8 cellular contexts compared by ENCODE assay signal in genomic region chr1:192810253-192810880, GRCh38. TPM values are rescaled to one million over a fixed set of nuclear protein-coding genes. Genes with fewer than 3 reads are reported as not detected.
DNase-seq lines count a peak whose midpoint lies in the region; ATAC-seq and TF ChIP-seq lines count a peak whose summit lies in the region.

No MANE protein-coding gene starts in this region.

- peak overlapping the region; percentile 47 for H3K27ac ChIP-seq in PC-3 (ENCODE audit: low read length)
- H3K27ac ChIP-seq in endodermal cell (ENCODE audit: low read depth, low read length) = no peak overlapping the region
- peak overlapping the region; percentile 99 for H3K27ac ChIP-seq in neutrophil

- peak overlapping the region; percentile 66 for H3K4me3 ChIP-seq in HAP-1
- H3K4me3 ChIP-seq in PC-3 (ENCODE audit: low read length) = peak overlapping the region; percentile 86
- H3K4me3 ChIP-seq in endodermal cell (ENCODE audit: low read length) = peak overlapping the region; percentile 92
- peak overlapping the region; percentile 85 to 93 for H3K4me3 ChIP-seq in neutrophil (ENCODE audit: low read depth in 1 of 2, low read length in 1 of 2)

- no peaks in the 10 kb centered on the region for H3K9me3 Mint-ChIP-seq in endodermal cell

- TF ChIP-seq CTCF in PC-3 (conservative IDR thresholded peaks at IDR 0.05; ENCODE audit: low read depth, low read length) (no peak), endodermal cell (conservative IDR thresholded peaks at IDR 0.05) (no peak), neutrophil (IDR thresholded peaks at IDR 0.05) (no peak)

- peak overlapping the region; percentile 91 for H3K4me3 Mint-ChIP-seq in endodermal cell

- no peak overlapping the region for H2AFZ ChIP-seq in PC-3 (ENCODE audit: low read length)

- H3K9ac ChIP-seq in PC-3 (ENCODE audit: low read length) = peak overlapping the region; percentile 81
- peak overlapping the region; percentile 0 for H3K9ac ChIP-seq in endodermal cell (ENCODE audit: extremely low read depth, low read length, poor library complexity, severe bottlenecking)

- intact Hi-C loops in PC-3 (cut with micrococcal nuclease) (no loop called here), posterior cingulate gyrus (cut with DNase I) (no loop called here)

- POLR2A ChIA-PET in PC-3 (lab: Charles Lee; ENCODE audit: unreplicated experiment) = interaction anchor here (0.6 to 0.7 kb wide), 2 partner anchors 17 to 171 kb away, joined by 4 to 6 read pairs; no protein-coding TSS in a partner anchor

- H3K36me3 ChIP-seq in HAP-1 (replicated peaks) = peaks cover 11% of the 10 kb centered on the region
- H3K36me3 ChIP-seq in PC-3 (ENCODE audit: low read depth, low read length) = peaks cover 22% of the 10 kb centered on the region
- H3K36me3 ChIP-seq in endodermal cell (ENCODE audit: control insufficient read depth, insufficient read depth, low read length) = no peaks in the 10 kb centered on the region
- H3K36me3 ChIP-seq in neutrophil = peaks cover 41% of the 10 kb centered on the region

- peaks cover 43% of the 10 kb centered on the region for H3K79me2 ChIP-seq in PC-3 (ENCODE audit: low read length)

- no TSS peak for BruUV-seq in PC-3 (replicated peaks; lab: Mats Ljungman, UMichigan)

- no peak for ATAC-seq in PC-3

- peaks cover 34% of the 10 kb centered on the region for H3K4me1 ChIP-seq in HAP-1
- peaks cover 26% of the 10 kb centered on the region for H3K4me1 ChIP-seq in PC-3 (ENCODE audit: insufficient read depth, low read length)
- H3K4me1 ChIP-seq in endodermal cell (ENCODE audit: control insufficient read depth, insufficient read depth, low read length) = peaks cover 6% of the 10 kb centered on the region
- H3K4me1 ChIP-seq in neutrophil (ENCODE audit: control insufficient read depth in 1 of 2, insufficient read depth in 1 of 2, low read depth in 1 of 2, low read length in 1 of 2) = peaks cover 51 to 79% of the 10 kb centered on the region in 2 experiments

- 55% methylated on average over 5 of the region's 5 CpGs for WGBS in endodermal cell (ENCODE audit: insufficient coverage in 1 of 2, insufficient read length in 1 of 2), 2 experiments

- no peaks in the 10 kb centered on the region for H3F3A ChIP-seq in PC-3 (ENCODE audit: low read length, unreplicated experiment)

- DNase-seq in Daoy (ENCODE audit: low read depth) = peak; percentile 11
- peak; percentile 86 to 95 for DNase-seq in HAP-1 (ENCODE audit: low spot score in 2 of 2)
- peak; percentile 41 for DNase-seq in PC-3
- peak; percentile 62 for DNase-seq in endodermal cell
- DNase-seq in HuH-7 (ENCODE audit: low spot score) = no peak
- no peak for DNase-seq in posterior cingulate gyrus
- no peak for DNase-seq in amniotic stem cell (lab: John Stamatoyannopoulos, UW)

- CTCF ChIA-PET in PC-3 (lab: Charles Lee) = no interaction called here

- H3K27me3 ChIP-seq in HAP-1 (ENCODE audit: low read depth) (no peaks in the 10 kb centered on the region), PC-3 (ENCODE audit: low read length) (no peaks in the 10 kb centered on the region), endodermal cell (ENCODE audit: control insufficient read depth, insufficient read depth, low read length, poor library complexity, severe bottlenecking) (peaks cover 9% of the 10 kb centered on the region), neutrophil (no peaks in the 10 kb centered on the region)

- in situ Hi-C loops in HAP-1 (cut with MboI; ENCODE audit: low sequenced_read_pairs) = no loop called here

- H3K27me3 Mint-ChIP-seq in endodermal cell (ENCODE audit: insufficient read depth) = peaks cover 15% of the 10 kb centered on the region

- H3K4me1 Mint-ChIP-seq in endodermal cell = peaks cover 24% of the 10 kb centered on the region

- H3K4me2 ChIP-seq in PC-3 (ENCODE audit: low read length) = peak overlapping the region; percentile 96

- H3K27ac Mint-ChIP-seq in endodermal cell = no peak overlapping the region

- H3K9me3 ChIP-seq in HAP-1 (0 out of 2 replicates have a peak, but pooled peaks cover 3% of the 10 kb centered on the region), PC-3 (ENCODE audit: low read length) (no peaks in the 10 kb centered on the region), endodermal cell (ENCODE audit: control insufficient read depth, low read length) (no peaks in the 10 kb centered on the region), neutrophil (peaks cover 6% of the 10 kb centered on the region)

- peaks cover 28% of the 10 kb centered on the region for H4K20me1 ChIP-seq in PC-3 (ENCODE audit: low read length)

- H3K36me3 Mint-ChIP-seq in endodermal cell (ENCODE audit: low read depth) = peaks cover 4% of the 10 kb centered on the region

- no peaks in the 10 kb centered on the region for H3K9me2 ChIP-seq in PC-3 (replicated peaks; ENCODE audit: low read length)

RNA-seq across cellular contexts. Expression of gene RGS2, which starts 1.5 kb away (rescaled TPM):
- total RNA-seq in Daoy (2014; rRNA removed; shearing (Covaris generic)) = 7.6 and 7.9 TPM in 2 replicates
- total RNA-seq in PC-3 (2014; rRNA removed) (114 and 163 TPM in 2 replicates), endodermal cell (10 to 100 TPM; 14.1 to 14.2 TPM)
- 22.4 TPM for polyA plus RNA-seq in endodermal cell (2013, experiment 1 of 2)
- polyA plus RNA-seq in endodermal cell (2013, experiment 2 of 2) = 20.7 TPM

Comparison
In these comparisons a context has a peak if more than half of its experiments do, and no peak if none do; other contexts are left out.
1. DNase-seq: peak in Daoy (single experiment), HAP-1 (2 of 2), PC-3 (single experiment) and endodermal cell (single experiment); none in HuH-7 (single experiment), posterior cingulate gyrus (0 of 10) and amniotic stem cell (single experiment).
2. Peak in every context shown above with its lines, with median percentiles within 50 percentile points of each other: H3K4me3 ChIP-seq.